Comparison of ENCODE assay signal across 12 cellular contexts in genomic region chr13:98761979-98762616, GRCh38. TPM values are rescaled to one million over a fixed set of nuclear protein-coding genes. Genes with fewer than 3 reads are reported as not detected.
DNase-seq lines count a peak whose midpoint lies in the region; ATAC-seq and TF ChIP-seq lines count a peak whose summit lies in the region.
"Had no signal": no experiment of that assay in that cellular context is flagged by ENCODE, and none has a peak within 500 bp of the region (broad histone marks: within the 10 kb centered on the region; RNA-seq: fewer than 3 reads in every experiment).

No MANE protein-coding gene starts in this region.

- H3K4me2 ChIP-seq in skeletal muscle satellite cell (ENCODE audit: low read length) = peak overlapping the region; percentile 65

- peak; percentile 35 for ATAC-seq in GM19025 (IDR thresholded peaks at IDR 0.05; ENCODE audit: low read depth, unreplicated experiment)
- ATAC-seq in HG02943 (IDR thresholded peaks at IDR 0.05; ENCODE audit: low read depth, unreplicated experiment) = peak; percentile 29

- H3K9me3 ChIP-seq in skeletal muscle satellite cell (replicated peaks; ENCODE audit: low read length) = no peaks in the 10 kb centered on the region

- DNase-seq in epithelial cell of esophagus (ENCODE audit: low read depth) (no peak), CD1c-positive myeloid dendritic cell (ENCODE audit: extremely low spot score) (no peak), OCI-M2 (lab: John Stamatoyannopoulos, UW; ENCODE audit: unreplicated experiment) (no peak), SHP77 (lab: John Stamatoyannopoulos, UW) (no peak)
- DNase-seq in stimulated activated CD4-positive, alpha-beta T cell treated with anti-CD3 and anti-CD28 coated beads, Interleukin-2, amount 100 ng/mL, for 48 hours = no peak

- H3K4me3 ChIP-seq in epithelial cell of esophagus (ENCODE audit: low read length) = peak overlapping the region; percentile 18
- peak overlapping the region; percentile 44 for H3K4me3 ChIP-seq in skeletal muscle satellite cell (ENCODE audit: low read length)

- TF ChIP-seq CTCF in epithelial cell of esophagus (IDR thresholded peaks at IDR 0.05; ENCODE audit: insufficient read depth, low read depth, low read length, missing control alignments) = no peak

- no peaks in the 10 kb centered on the region for H3K36me3 ChIP-seq in skeletal muscle satellite cell (ENCODE audit: insufficient read depth, low read length)

- no peak overlapping the region for H3K9ac ChIP-seq in skeletal muscle satellite cell (ENCODE audit: low read depth, low read length)

- peaks cover 18% of the 10 kb centered on the region for H3K27me3 ChIP-seq in skeletal muscle satellite cell (ENCODE audit: control insufficient read depth, insufficient read depth, low read length)

- no peaks in the 10 kb centered on the region for H3K4me1 ChIP-seq in skeletal muscle satellite cell (ENCODE audit: control insufficient read depth, insufficient read depth, low read length)

RNA-seq across cellular contexts. Expression of gene SLC15A1, which starts 9.6 kb away (rescaled TPM):
- not detected in 2 replicates for total RNA-seq in skeletal muscle satellite cell (2012; rRNA removed)
- total RNA-seq: activated T-helper 2 cell treated with anti-CD3 and anti-CD28 coated beads, Interferon-gamma antibody, Interleukin-2, Interleukin-4, amounts not matched to agents 10 μg/mL and 5 μg/mL and 100 μg/mL, durations not matched to agents 14 hours and 24 hours and 36 hours; G401; subcutaneous adipose tissue; T-helper 1 cell treated with Interleukin-12 subunit alpha and Interleukin-12 subunit beta and Interleukin-4 antibody, amounts not matched to agents 30 ng/mL and 1 ng/mL, for 36 hours had no signal
